Comparison of ENCODE assay signal across 10 cellular contexts in genomic region chr9:77978086-77978781, GRCh38. TPM values are rescaled to one million over a fixed set of nuclear protein-coding genes. Genes with fewer than 3 reads are reported as not detected.
DNase-seq lines count a peak whose midpoint lies in the region; ATAC-seq lines count a peak whose summit lies in the region.
"Had no signal": no experiment of that assay in that cellular context is flagged by ENCODE, and none has a peak within 500 bp of the region (broad histone marks: within the 10 kb centered on the region; RNA-seq: fewer than 3 reads in every experiment).

No MANE protein-coding gene starts in this region.

- peak; percentile 86 to 88 for ATAC-seq in activated T-cell treated with anti-CD3 and anti-CD28 coated beads, Interleukin-2, amount 50 U/mL, for 4 hours
- ATAC-seq in GM21737 (IDR thresholded peaks at IDR 0.05; ENCODE audit: unreplicated experiment): no peak

- no peaks in the 10 kb centered on the region for H3K9me3 Mint-ChIP-seq in activated T-cell treated with anti-CD3 and anti-CD28 coated beads, Interleukin-2, amount 50 U/mL, for 4 hours
- no peaks in the 10 kb centered on the region for H3K9me3 Mint-ChIP-seq in dendritic cell treated with granulocyte-macrophage colony-stimulating factor and Interleukin-4, amounts not matched to agents 40 ng/mL and 50 ng/mL, for 4 days
- H3K9me3 Mint-ChIP-seq in stimulated activated naive CD8-positive, alpha-beta T cell treated with anti-CD3 and anti-CD28 coated beads, Interleukin-15, Interleukin-2, amounts not matched to agents 100 ng/mL and 50 ng/mL, for 24 hours: no peaks in the 10 kb centered on the region

- no peaks in the 10 kb centered on the region for H3K36me3 Mint-ChIP-seq in activated T-cell treated with anti-CD3 and anti-CD28 coated beads, Interleukin-2, amount 50 U/mL, for 4 hours (ENCODE audit: insufficient read depth)
- peaks cover 28% of the 10 kb centered on the region for H3K36me3 Mint-ChIP-seq in dendritic cell treated with granulocyte-macrophage colony-stimulating factor and Interleukin-4, amounts not matched to agents 40 ng/mL and 50 ng/mL, for 4 days (ENCODE audit: low read depth)
- no peaks in the 10 kb centered on the region for H3K36me3 Mint-ChIP-seq in stimulated activated naive CD8-positive, alpha-beta T cell treated with anti-CD3 and anti-CD28 coated beads, Interleukin-15, Interleukin-2, amounts not matched to agents 100 ng/mL and 50 ng/mL, for 24 hours (ENCODE audit: low read depth)

- no peaks in the 10 kb centered on the region for H3K27me3 Mint-ChIP-seq in activated T-cell treated with anti-CD3 and anti-CD28 coated beads, Interleukin-2, amount 50 U/mL, for 4 hours (ENCODE audit: low read depth)
- H3K27me3 Mint-ChIP-seq in dendritic cell treated with granulocyte-macrophage colony-stimulating factor and Interleukin-4, amounts not matched to agents 40 ng/mL and 50 ng/mL, for 4 days: no peaks in the 10 kb centered on the region
- H3K27me3 Mint-ChIP-seq in stimulated activated naive CD8-positive, alpha-beta T cell treated with anti-CD3 and anti-CD28 coated beads, Interleukin-15, Interleukin-2, amounts not matched to agents 100 ng/mL and 50 ng/mL, for 24 hours: no peaks in the 10 kb centered on the region

- intact Hi-C loops in dendritic cell treated with granulocyte-macrophage colony-stimulating factor and Interleukin-4, amounts not matched to agents 40 ng/mL and 50 ng/mL, for 4 days (cut with micrococcal nuclease): no loop called here

- DNase-seq in activated T-cell treated with anti-CD3 and anti-CD28 coated beads, Interleukin-2, amount 50 U/mL, for 4 hours: no peak
- DNase-seq in activated T-cell treated with anti-CD3 and anti-CD28 coated beads, Interleukin-2, amount 50 U/mL, for 48 hours: no peak
- DNase-seq in NCI-H748 (lab: John Stamatoyannopoulos, UW; ENCODE audit: unreplicated experiment) (peak; percentile 32), NCI-H526 (lab: John Stamatoyannopoulos, UW) (no peak)
- no peak for DNase-seq in stimulated activated naive CD4-positive, alpha-beta T cell (lab: John Stamatoyannopoulos, UW)
- DNase-seq: NCI-H2107; stimulated activated naive CD4-positive, alpha-beta T cell treated with Interleukin-2 at 50 U/mL for 16 hours had no signal

- H3K27ac Mint-ChIP-seq in dendritic cell treated with granulocyte-macrophage colony-stimulating factor and Interleukin-4, amounts not matched to agents 40 ng/mL and 50 ng/mL, for 4 days: peak overlapping the region; percentile 80
- H3K27ac Mint-ChIP-seq in stimulated activated naive CD8-positive, alpha-beta T cell treated with anti-CD3 and anti-CD28 coated beads, Interleukin-15, Interleukin-2, amounts not matched to agents 100 ng/mL and 50 ng/mL, for 24 hours: peak overlapping the region; percentile 90

- H3K4me3 Mint-ChIP-seq in activated T-cell treated with anti-CD3 and anti-CD28 coated beads, Interleukin-2, amount 50 U/mL, for 4 hours: peak overlapping the region; percentile 34
- no peak overlapping the region for H3K4me3 Mint-ChIP-seq in dendritic cell treated with granulocyte-macrophage colony-stimulating factor and Interleukin-4, amounts not matched to agents 40 ng/mL and 50 ng/mL, for 4 days
- H3K4me3 Mint-ChIP-seq in stimulated activated naive CD8-positive, alpha-beta T cell treated with anti-CD3 and anti-CD28 coated beads, Interleukin-15, Interleukin-2, amounts not matched to agents 100 ng/mL and 50 ng/mL, for 24 hours: peak overlapping the region; percentile 43

- H3K4me1 Mint-ChIP-seq in activated T-cell treated with anti-CD3 and anti-CD28 coated beads, Interleukin-2, amount 50 U/mL, for 4 hours (ENCODE audit: low read depth): peaks cover 64% of the 10 kb centered on the region
- H3K4me1 Mint-ChIP-seq in dendritic cell treated with granulocyte-macrophage colony-stimulating factor and Interleukin-4, amounts not matched to agents 40 ng/mL and 50 ng/mL, for 4 days (ENCODE audit: low read depth): peaks cover 66% of the 10 kb centered on the region
- H3K4me1 Mint-ChIP-seq in stimulated activated naive CD8-positive, alpha-beta T cell treated with anti-CD3 and anti-CD28 coated beads, Interleukin-15, Interleukin-2, amounts not matched to agents 100 ng/mL and 50 ng/mL, for 24 hours (ENCODE audit: low read depth): peaks cover 69% of the 10 kb centered on the region

RNA-seq across cellular contexts. Expression of gene GNAQ, which starts 53.4 kb away (rescaled TPM):
- total RNA-seq in activated T-cell treated with anti-CD3 and anti-CD28 coated beads, Interleukin-2, amount 50 U/mL, for 4 hours: 10 to 100 TPM; 18.2 to 20.1 (median 18.9) TPM
